Comparison of ENCODE assay signal across 15 cellular contexts in genomic region chr18:14701286-14702040, GRCh38. TPM values are rescaled to one million over a fixed set of nuclear protein-coding genes. Genes with fewer than 3 reads are reported as not detected.
DNase-seq lines count a peak whose midpoint lies in the region; FAIRE-seq lines count a peak whose summit lies in the region.
"Not testable (repeated sequence)": the region's sequence is repeated elsewhere in the genome, so short reads cannot be mapped to it uniquely, and the experiment has no call there.
"Had no signal": no experiment of that assay in that cellular context is flagged by ENCODE, and none has a peak within 500 bp of the region (broad histone marks: within the 10 kb centered on the region; RNA-seq: fewer than 3 reads in every experiment).

No MANE protein-coding gene starts in this region.

- FAIRE-seq in RCC 7860 (lab: Jason Lieb, UNC): peak; percentile 89
- FAIRE-seq in urothelium cell line (lab: Jason Lieb, UNC): peak; percentile 78

- H3K36me3 ChIP-seq in BLaER1 treated with 17β-estradiol and CSF1 and Interleukin-3, amounts not matched to agents 10 nM and 100 nM: not testable (repeated sequence)

- peak overlapping the region; percentile 5 to 76 (median 47); a peak in 18 of 22 replicates for H3K4me2 ChIP-seq in BLaER1 treated with 17β-estradiol and CSF1 and Interleukin-3, amounts not matched to agents 10 nM and 100 nM

- in situ Hi-C loops in SK-MEL-5 (cut with HindIII; ENCODE audit: low pct_unique_long_range_greater_than_20kb, low sequenced_read_pairs): not testable (repeated sequence)

- peaks cover 6 to 57% (median 43%) of the 10 kb centered on the region in 10 experiments; a peak in 18 of 20 replicates for H3K4me1 ChIP-seq in BLaER1 treated with 17β-estradiol and CSF1 and Interleukin-3, amounts not matched to agents 10 nM and 100 nM

- H3K9ac ChIP-seq in BLaER1 treated with 17β-estradiol and CSF1 and Interleukin-3, amounts not matched to agents 10 nM and 100 nM: peak overlapping the region in 3 of 11 experiments; percentile 8 to 35 (median 22); a peak in 2 of 22 replicates

- H3K4me3 ChIP-seq in BLaER1 treated with 17β-estradiol and CSF1 and Interleukin-3, amounts not matched to agents 10 nM and 100 nM: not testable (repeated sequence)

- H3K27me3 ChIP-seq in BLaER1 treated with 17β-estradiol and CSF1 and Interleukin-3, amounts not matched to agents 10 nM and 100 nM: not testable (repeated sequence)

- DNase-seq in LHCN-M2 (ENCODE audit: low read depth) (peak; percentile 13), NAMALWA (ENCODE audit: low spot score) (peak; percentile 8), RCC 7860 (ENCODE audit: low spot score) (peak; percentile 47), SK-MEL-5 (ENCODE audit: low read depth, low spot score) (peak; percentile 64), foreskin melanocyte (peak; percentile 2)
- not testable (repeated sequence) for DNase-seq in urothelium cell line (ENCODE audit: low spot score)

- H3K27ac ChIP-seq in BLaER1 treated with 17β-estradiol and CSF1 and Interleukin-3, amounts not matched to agents 10 nM and 100 nM: peak overlapping the region in 5 of 11 experiments; percentile 9 to 81 (median 63); a peak in 9 of 22 replicates

- H3K9me3 ChIP-seq in BLaER1 treated with 17β-estradiol and CSF1 and Interleukin-3, amounts not matched to agents 10 nM and 100 nM (replicated peaks in 1 of 11): peaks cover 0 to 25% (median 16%) of the 10 kb centered on the region in 11 experiments; a peak in 14 of 22 replicates

- not testable (repeated sequence) for H4K20me1 ChIP-seq in BLaER1 treated with 17β-estradiol and CSF1 and Interleukin-3, amounts not matched to agents 10 nM and 100 nM

RNA-seq across cellular contexts. Expression of gene ANKRD30B, which starts 46.5 kb away (rescaled TPM):
- 1.1 and 1.4 TPM in 2 replicates for total RNA-seq in LHCN-M2 (2014; rRNA removed)
- polyA plus RNA-seq in LHCN-M2 (2012): 1.9 TPM
- 7.1 and 7.3 TPM in 2 replicates for total RNA-seq in SK-MEL-5 (2014; rRNA removed; shearing (Covaris generic))
- polyA plus RNA-seq in SK-MEL-5 (2015; cell fraction: cytosol; rRNA removed): 1.3 and 2.3 TPM in 2 replicates
- 2.5 and 5.7 TPM in 2 replicates for polyA plus RNA-seq in SK-MEL-5 (2015; cell fraction: nucleus; rRNA removed)
- total RNA-seq: A673; CD4-positive, alpha-beta memory T cell; CD4-positive, CD25-positive, alpha-beta regulatory T cell; CD8-positive, alpha-beta memory T cell; G401; GM12878 had no signal
- polyA plus RNA-seq: AG04450; CD14-positive monocyte; CD4-positive, CD25-positive, alpha-beta regulatory T cell; CD8-positive, alpha-beta memory T cell; GM12878 had no signal
